In the genomic region with DNA sequence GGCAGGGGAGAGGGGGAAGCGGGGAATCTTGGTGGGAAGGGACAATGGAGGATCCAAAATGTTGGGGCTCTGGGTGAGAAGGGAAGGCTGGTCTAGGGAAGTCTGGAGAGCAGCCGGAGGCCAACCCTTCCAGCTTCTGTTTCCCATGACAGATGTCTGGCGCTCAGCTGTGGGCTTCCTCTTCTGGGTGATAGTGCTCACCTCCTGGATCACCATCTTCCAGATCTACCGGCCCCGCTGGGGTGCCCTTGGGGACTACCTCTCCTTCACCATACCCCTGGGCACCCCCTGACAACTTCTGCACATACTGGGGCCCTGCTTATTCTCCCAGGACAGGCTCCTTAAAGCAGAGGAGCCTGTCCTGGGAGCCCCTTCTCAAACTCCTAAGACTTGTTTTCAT, we compare ENCODE assay signal across 1 cellular context.
TF ChIP-seq lines count a peak whose summit lies in the region.

No MANE protein-coding gene starts in this region.

TF ChIP-seq in A549, 52 proteins besides CTCF, POLR2A, EP300 and RAD21:
- TF ChIP-seq, protein P1, sequence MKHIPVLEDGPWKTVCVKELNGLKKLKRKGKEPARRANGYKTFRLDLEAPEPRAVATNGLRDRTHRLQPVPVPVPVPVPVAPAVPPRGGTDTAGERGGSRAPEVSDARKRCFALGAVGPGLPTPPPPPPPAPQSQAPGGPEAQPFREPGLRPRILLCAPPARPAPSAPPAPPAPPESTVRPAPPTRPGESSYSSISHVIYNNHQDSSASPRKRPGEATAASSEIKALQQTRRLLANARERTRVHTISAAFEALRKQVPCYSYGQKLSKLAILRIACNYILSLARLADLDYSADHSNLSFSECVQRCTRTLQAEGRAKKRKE (CRISPR knock-in tag; IDR thresholded peaks at IDR 0.05; ENCODE audit: low read depth) = no peak
TF ChIP-seq in A549: peak in this region for 0.
